9 cellular contexts compared by ENCODE assay signal in genomic region chr13:74289861-74290260, GRCh38.
DNase-seq lines count a peak whose midpoint lies in the region; ATAC-seq and TF ChIP-seq lines count a peak whose summit lies in the region.
"Had no signal": no experiment of that assay in that cellular context is flagged by ENCODE, and none has a peak within 500 bp of the region (broad histone marks: within the 10 kb centered on the region; RNA-seq: fewer than 3 reads in every experiment).

No MANE protein-coding gene starts in this region.

- TF ChIP-seq CTCF in heart right ventricle (IDR thresholded peaks at IDR 0.05): no peak
- TF ChIP-seq CTCF in thyroid gland (IDR thresholded peaks at IDR 0.05): no peak
- TF ChIP-seq CTCF in stomach (IDR thresholded peaks at IDR 0.05): no peak
- TF ChIP-seq CTCF in foreskin fibroblast (IDR thresholded peaks at IDR 0.05; ENCODE audit: low read depth, low read length): no peak

- H3K9me3 ChIP-seq in heart right ventricle: no peaks in the 10 kb centered on the region
- no peaks in the 10 kb centered on the region for H3K9me3 ChIP-seq in T-helper 17 cell (ENCODE audit: control insufficient read depth, low read length, poor library complexity, severe bottlenecking)
- no peaks in the 10 kb centered on the region for H3K9me3 ChIP-seq in thyroid gland
- no peaks in the 10 kb centered on the region for H3K9me3 ChIP-seq in stomach
- H3K9me3 ChIP-seq: ovary had no signal

- peak overlapping the region in 7 of 10 donors; percentile 13 to 60 (median 46) for H3K27ac ChIP-seq in heart right ventricle
- H3K27ac ChIP-seq in thyroid gland: peak overlapping the region in 2 of 3 donors; percentile 26 to 79
- peak overlapping the region in 1 of 5 donors; percentile 64 for H3K27ac ChIP-seq in stomach
- H3K27ac ChIP-seq: ovary had no signal

- ATAC-seq in heart right ventricle: no peak
- no peak for ATAC-seq in T-helper 17 cell
- no peak for ATAC-seq in GM19351 (IDR thresholded peaks at IDR 0.05; ENCODE audit: unreplicated experiment)

- H3K27ac Mint-ChIP-seq in T-helper 17 cell: peak overlapping the region; percentile 99
- H3K27ac Mint-ChIP-seq in immature natural killer cell: peak overlapping the region in 4 of 6 donors; percentile 8 to 44 (median 24)

- peaks cover 42% of the 10 kb centered on the region for H3K4me1 Mint-ChIP-seq in T-helper 17 cell
- H3K4me1 Mint-ChIP-seq in immature natural killer cell: peaks cover 40 to 51% of the 10 kb centered on the region in 2 donors

- 28 to 44% methylated on average over 4 of the region's 4 CpGs for WGBS in heart right ventricle, 2 donors
- WGBS in thyroid gland, 2 donors: 22 to 33% methylated on average over 4 of the region's 4 CpGs
- WGBS in stomach, 5 donors: 51 to 61% (median 60%) methylated on average over 4 of the region's 4 CpGs

- no peak for DNase-seq in heart right ventricle
- DNase-seq in cardiac septum (ENCODE audit: low spot score): no peak
- DNase-seq in T-helper 17 cell: no peak
- DNase-seq in immature natural killer cell: no peak
- no peak for DNase-seq in thyroid gland
- no peak for DNase-seq in stomach
- DNase-seq in foreskin fibroblast: no peak

- H3K9me3 Mint-ChIP-seq in immature natural killer cell: no peaks in the 10 kb centered on the region

- intact Hi-C loops in heart right ventricle (cut with DNase I) (loop anchor here (2.0 to 10.0 kb wide), 13 partner anchors 145 to 935 kb away; partner anchors contain the start of gene KLF12 (in 3 of the 10)), cardiac septum (cut with DNase I) (loop anchor here (2.0 to 5.0 kb wide), 3 partner anchors 158 to 538 kb away; partner anchors contain the start of gene KLF12), thyroid gland (cut with DNase I) (loop anchor here (10.0 kb wide), 1 partner anchor 455 kb away; no protein-coding TSS in a partner anchor), stomach (cut with DNase I; ENCODE audit: low total_unique reads) (loop anchor here (10.0 kb wide), 2 partner anchors 455 to 535 kb away; no protein-coding TSS in a partner anchor)

- TF ChIP-seq EP300 in stomach (IDR thresholded peaks at IDR 0.05): no peak

- H3K36me3 Mint-ChIP-seq in T-helper 17 cell (ENCODE audit: low read depth): no peaks in the 10 kb centered on the region
- no peaks in the 10 kb centered on the region for H3K36me3 Mint-ChIP-seq in immature natural killer cell

- H3K27me3 ChIP-seq in heart right ventricle (no peaks in the 10 kb centered on the region), thyroid gland (no peaks in the 10 kb centered on the region), stomach (no peaks in the 10 kb centered on the region)
- H3K27me3 ChIP-seq: ovary had no signal

- peak overlapping the region in 6 of 10 donors; percentile 21 to 39 (median 34) for H3K4me3 ChIP-seq in heart right ventricle
- H3K4me3 ChIP-seq in thyroid gland (replicated peaks in 1 of 3): no peak overlapping the region
- peak overlapping the region in 1 of 4 donors; percentile 7 for H3K4me3 ChIP-seq in stomach
- H3K4me3 ChIP-seq in foreskin fibroblast (ENCODE audit: low read depth in 1 of 2, low read length in 2 of 2): no peak overlapping the region
- H3K4me3 ChIP-seq: ovary had no signal

- H3K36me3 ChIP-seq in heart right ventricle: no peaks in the 10 kb centered on the region
- no peaks in the 10 kb centered on the region for H3K36me3 ChIP-seq in thyroid gland
- H3K36me3 ChIP-seq in stomach: no peaks in the 10 kb centered on the region
- H3K36me3 ChIP-seq: ovary had no signal

- H3K27me3 Mint-ChIP-seq in T-helper 17 cell (no peaks in the 10 kb centered on the region), immature natural killer cell (ENCODE audit: low read depth in 3 of 3) (peaks cover 9 to 24% (median 12%) of the 10 kb centered on the region in 3 donors)

- TF ChIP-seq POLR2A in thyroid gland (IDR thresholded peaks at IDR 0.05) (no peak), stomach (IDR thresholded peaks at IDR 0.05) (no peak)

- peaks cover 0 to 42% (median 22%) of the 10 kb centered on the region in 9 donors for H3K4me1 ChIP-seq in heart right ventricle
- H3K4me1 ChIP-seq in thyroid gland: peaks cover 26 to 41% of the 10 kb centered on the region in 2 donors
- H3K4me1 ChIP-seq in stomach: peaks cover 21 to 42% (median 36%) of the 10 kb centered on the region in 4 donors

- H3K4me3 Mint-ChIP-seq in T-helper 17 cell (no peak overlapping the region), immature natural killer cell (peak overlapping the region in 2 of 5 donors; percentile 38 to 69)

Comparison
In these comparisons a context has a peak if more than half of its experiments do, and no peak if none do; other contexts are left out.
1. H3K4me3 ChIP-seq: peak in heart right ventricle (6 of 10); none in thyroid gland (0 of 3) and foreskin fibroblast (0 of 2).